29 cellular contexts compared by ENCODE assay signal in the genomic region with DNA sequence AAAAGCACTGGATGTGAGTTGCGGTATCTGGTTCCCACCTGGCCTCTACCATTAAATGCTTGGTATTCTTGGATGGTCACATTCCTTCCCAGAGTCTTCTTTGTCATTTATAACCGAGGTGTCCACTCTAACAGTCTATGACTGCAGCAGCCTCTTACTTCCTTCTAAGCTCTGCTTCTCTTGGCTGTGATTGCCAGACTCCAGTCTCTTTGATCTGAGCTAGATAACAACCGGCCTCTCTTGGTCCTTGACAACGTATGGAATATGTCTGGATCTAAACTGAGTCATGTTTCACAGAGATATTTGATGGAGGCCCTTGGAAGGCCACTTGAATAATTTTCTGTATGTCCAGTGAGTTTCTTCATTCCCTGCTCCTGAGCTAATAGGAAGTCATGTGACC.
"Had no signal": no experiment of that assay in that cellular context is flagged by ENCODE, and none has a peak within 500 bp of the region (broad histone marks: within the 10 kb centered on the region; RNA-seq: fewer than 3 reads in every experiment).

No MANE protein-coding gene starts in this region.

- H3K36me3 ChIP-seq: ovary, right lobe of liver, sigmoid colon, stomach, thoracic aorta, thyroid gland, tibial nerve, upper lobe of right lung, uterus had no signal

- ATAC-seq: naive thymus-derived CD8-positive, alpha-beta T cell; natural killer cell treated with Interleukin-12 subunit alpha and Interleukin-12 subunit beta and Interleukin-15 and Interleukin-18, amount 100 ng/mL, for 72 hours; psoas muscle; right cardiac atrium; right lobe of liver; stimulated activated effector memory CD8-positive, alpha-beta T cell treated with anti-CD3 and anti-CD28 coated beads, Interleukin-12 subunit alpha, Interleukin-12 subunit beta, amount 100 ng/mL, for 72 hours; stimulated activated naive B cell treated with anti-CD40 and anti-IgM and Interleukin-4, amounts not matched to agents 10 μg/mL and 1 μg/mL and 100 μg/mL, for 72 hours; upper lobe of right lung had no signal

- H3K4me1 Mint-ChIP-seq: naive thymus-derived CD8-positive, alpha-beta T cell; neural crest cell; stimulated activated effector memory CD8-positive, alpha-beta T cell treated with anti-CD3 and anti-CD28 coated beads, Interleukin-12 subunit alpha, Interleukin-12 subunit beta, amount 100 ng/mL, for 72 hours had no signal

- DNase-seq: naive thymus-derived CD8-positive, alpha-beta T cell; nephron progenitor cell; occipital lobe; ovary; posterior cingulate gyrus; psoas muscle; right cardiac atrium; right lobe of liver; sigmoid colon; small intestine; stimulated activated CD4-positive, alpha-beta T cell treated with anti-CD3 and anti-CD28 coated beads, Interleukin-15, amount 100 ng/mL, for 24 hours; stimulated activated CD4-positive, alpha-beta T cell treated with anti-CD3 and anti-CD28 coated beads, Interleukin-2, amount 100 ng/mL, for 24 hours; stimulated activated CD4-positive, alpha-beta T cell treated with anti-CD3 and anti-CD28 coated beads, Interleukin-2, amount 100 ng/mL, for 48 hours; stimulated activated CD4-positive, alpha-beta T cell treated with anti-CD3 and anti-CD28 coated beads, Interleukin-4, amount 100 ng/mL, for 24 hours; stimulated activated naive B cell treated with anti-CD40 and anti-IgM and Interleukin-4, amounts not matched to agents 10 μg/mL and 1 μg/mL and 100 μg/mL, for 72 hours; stimulated activated naive CD4-positive, alpha-beta T cell treated with Interleukin-2 at 50 U/mL for 16 hours; stomach; thyroid gland; upper lobe of right lung; uterus had no signal

- H3K79me2 ChIP-seq: parathyroid adenoma had no signal

- H2AFZ ChIP-seq: parathyroid adenoma had no signal

- H3K27me3 Mint-ChIP-seq: natural killer cell treated with Interleukin-12 subunit alpha and Interleukin-12 subunit beta and Interleukin-15 and Interleukin-18, amount 100 ng/mL, for 72 hours; progenitor cell of endocrine pancreas; stimulated activated naive CD8-positive, alpha-beta T cell treated with anti-CD3 and anti-CD28 coated beads, Interleukin-15, Interleukin-2, amounts not matched to agents 100 ng/mL and 50 ng/mL, for 24 hours; type B pancreatic cell had no signal

- H3K27ac ChIP-seq: ovary, parathyroid adenoma, psoas muscle, right lobe of liver, sigmoid colon, stomach, thoracic aorta, thyroid gland, tibial nerve, upper lobe of right lung, uterus had no signal

- H3K36me3 Mint-ChIP-seq: naive thymus-derived CD8-positive, alpha-beta T cell; stimulated activated effector memory CD8-positive, alpha-beta T cell treated with anti-CD3 and anti-CD28 coated beads, Interleukin-12 subunit alpha, Interleukin-12 subunit beta, amount 100 ng/mL, for 72 hours; type B pancreatic cell had no signal

- H3K4me3 Mint-ChIP-seq: naive thymus-derived CD8-positive, alpha-beta T cell; natural killer cell treated with Interleukin-12 subunit alpha and Interleukin-12 subunit beta and Interleukin-15 and Interleukin-18, amount 100 ng/mL, for 72 hours; nephron progenitor cell; neural crest cell; stimulated activated effector memory CD8-positive, alpha-beta T cell treated with anti-CD3 and anti-CD28 coated beads, Interleukin-12 subunit alpha, Interleukin-12 subunit beta, amount 100 ng/mL, for 72 hours; stimulated activated naive B cell treated with anti-CD40 and anti-IgM and Interleukin-4, amounts not matched to agents 10 μg/mL and 1 μg/mL and 100 μg/mL, for 72 hours; stimulated activated naive CD8-positive, alpha-beta T cell treated with anti-CD3 and anti-CD28 coated beads, Interleukin-15, Interleukin-2, amounts not matched to agents 100 ng/mL and 50 ng/mL, for 24 hours; type B pancreatic cell had no signal

- H3K9me3 Mint-ChIP-seq: neural crest cell; stimulated activated effector memory CD8-positive, alpha-beta T cell treated with anti-CD3 and anti-CD28 coated beads, Interleukin-12 subunit alpha, Interleukin-12 subunit beta, amount 100 ng/mL, for 72 hours; type B pancreatic cell had no signal

- H3K9me3 ChIP-seq: ovary, psoas muscle, right lobe of liver, sigmoid colon, thoracic aorta, thyroid gland, upper lobe of right lung, uterus had no signal

- H3K27ac Mint-ChIP-seq: naive thymus-derived CD8-positive, alpha-beta T cell; natural killer cell treated with Interleukin-12 subunit alpha and Interleukin-12 subunit beta and Interleukin-15 and Interleukin-18, amount 100 ng/mL, for 72 hours; nephron progenitor cell; stimulated activated effector memory CD8-positive, alpha-beta T cell treated with anti-CD3 and anti-CD28 coated beads, Interleukin-12 subunit alpha, Interleukin-12 subunit beta, amount 100 ng/mL, for 72 hours; stimulated activated naive B cell treated with anti-CD40 and anti-IgM and Interleukin-4, amounts not matched to agents 10 μg/mL and 1 μg/mL and 100 μg/mL, for 72 hours; stimulated activated naive CD8-positive, alpha-beta T cell treated with anti-CD3 and anti-CD28 coated beads, Interleukin-15, Interleukin-2, amounts not matched to agents 100 ng/mL and 50 ng/mL, for 24 hours; type B pancreatic cell had no signal

- H3K27me3 ChIP-seq: ovary, right lobe of liver, sigmoid colon, stomach, thyroid gland, tibial nerve, upper lobe of right lung, uterus had no signal

- H3K9ac ChIP-seq: parathyroid adenoma had no signal

- H3K4me1 ChIP-seq: parathyroid adenoma, psoas muscle, right lobe of liver, sigmoid colon, stomach, thyroid gland, tibial nerve, upper lobe of right lung, uterus had no signal

- H3K4me3 ChIP-seq: ovary, psoas muscle, right lobe of liver, sigmoid colon, stomach, thoracic aorta, thyroid gland, tibial nerve, upper lobe of right lung, uterus had no signal
